Comparison of ENCODE assay signal across 9 cellular contexts in genomic region chr1:198681831-198682756, GRCh38. TPM values are rescaled to one million over a fixed set of nuclear protein-coding genes. Genes with fewer than 3 reads are reported as not detected.
A peak's percentile ranks its signal among the peaks of the same experiment; 100 is the strongest.
DNase-seq lines count a peak whose midpoint lies in the region; ATAC-seq and TF ChIP-seq lines count a peak whose summit lies in the region.
"Had no signal": no experiment of that assay in that cellular context is flagged by ENCODE, and none has a peak within 500 bp of the region (broad histone marks: within the 10 kb centered on the region; RNA-seq: fewer than 3 reads in every experiment).

No MANE protein-coding gene starts in this region.

- H3K9me3 Mint-ChIP-seq in activated B cell treated with CpG ODN at 0.5 μM for 24 hours: no peaks in the 10 kb centered on the region

- H3K27me3 ChIP-seq in mesendoderm (ENCODE audit: insufficient read depth, low read length, poor library complexity): no peaks in the 10 kb centered on the region
- H3K27me3 ChIP-seq: tibial artery had no signal

- H3K27ac Mint-ChIP-seq in activated B cell treated with CpG ODN at 0.5 μM for 24 hours: peak overlapping the region; percentile 88

- intact Hi-C loops in activated B cell treated with CpG ODN at 0.5 μM for 24 hours (cut with micrococcal nuclease): loop anchor here (1.0 to 10.0 kb wide), 8 partner anchors 13 to 327 kb away; partner anchors contain the start of gene PTPRC

- H2BK120ac ChIP-seq in mesendoderm (ENCODE audit: low read depth, low read length): no peak overlapping the region

- H3K79me2 ChIP-seq in mesendoderm (ENCODE audit: control insufficient read depth, insufficient read depth, low read length): no peaks in the 10 kb centered on the region

- peaks cover 28% of the 10 kb centered on the region for H3K36me3 Mint-ChIP-seq in activated B cell treated with CpG ODN at 0.5 μM for 24 hours (ENCODE audit: low read depth)

- no peak overlapping the region for H3K4ac ChIP-seq in mesendoderm (ENCODE audit: low read depth, low read length)

- H4K8ac ChIP-seq in mesendoderm (ENCODE audit: low read depth, low read length): no peak overlapping the region

- no peak overlapping the region for H3K9ac ChIP-seq in mesendoderm (ENCODE audit: low read length)

- H3K4me1 Mint-ChIP-seq in activated B cell treated with CpG ODN at 0.5 μM for 24 hours: peaks cover 92% of the 10 kb centered on the region

- H3K36me3 ChIP-seq in mesendoderm (ENCODE audit: control insufficient read depth, insufficient read depth, low read length): no peaks in the 10 kb centered on the region
- H3K36me3 ChIP-seq: tibial artery had no signal

- H3K27ac ChIP-seq in coronary artery (peak overlapping the region; percentile 10 to 15), mesendoderm (ENCODE audit: low read depth, low read length) (no peak overlapping the region)
- H3K27ac ChIP-seq: tibial artery had no signal

- no CpG with 5 or more reads among the region's 7 CpGs for WGBS in mesendoderm (ENCODE audit: extremely low coverage, insufficient coverage, low lambda C conversion rate)

- no peak overlapping the region for H3K18ac ChIP-seq in mesendoderm (ENCODE audit: low read length)

- no peak overlapping the region for H3K4me3 ChIP-seq in coronary artery
- H3K4me3 ChIP-seq in mesendoderm (ENCODE audit: low read length): no peak overlapping the region
- H3K4me3 ChIP-seq: tibial artery had no signal

- H3K23ac ChIP-seq in mesendoderm (ENCODE audit: low read length): no peak overlapping the region

- ATAC-seq in HG02885 (IDR thresholded peaks at IDR 0.05; ENCODE audit: poor library complexity, unreplicated experiment) (peak; percentile 94), activated B cell treated with CpG ODN at 0.5 μM for 24 hours (ENCODE audit: low read depth) (peak; percentile 73)

- CTCF ChIA-PET in activated B cell treated with CpG ODN at 0.5 μM for 24 hours (lab: Charles Lee): interaction anchor here (0.9 to 3.7 kb wide), 12 partner anchors 10 to 159 kb away, joined by 3 to 26 read pairs (median 4); partner anchors contain the start of gene PTPRC

- peak overlapping the region; percentile 63 for H3K4me3 Mint-ChIP-seq in activated B cell treated with CpG ODN at 0.5 μM for 24 hours

- no peaks in the 10 kb centered on the region for H3K79me1 ChIP-seq in mesendoderm (ENCODE audit: low read length)

- DNase-seq in NCI-H82 (lab: John Stamatoyannopoulos, UW) (peak; percentile 52), NCI-H82 treated with DMSO at 0.1 percent for 48 hours (lab: John Stamatoyannopoulos, UW; ENCODE audit: unreplicated experiment) (no peak), NCI-H2107 (lab: John Stamatoyannopoulos, UW) (peak; percentile 93), activated B cell treated with CpG ODN at 0.5 μM for 24 hours (peak; percentile 42), coronary artery (ENCODE audit: low spot score) (no peak), mesendoderm (peak; percentile 80)
- peak; percentile 71 to 75 for DNase-seq in stimulated activated CD8-positive, alpha-beta memory T cell treated with anti-CD3 and anti-CD28 coated beads, Interleukin-15, amount 100 ng/mL, for 48 hours (ENCODE audit: low read depth in 2 of 2)

- no peaks in the 10 kb centered on the region for H3K27me3 Mint-ChIP-seq in activated B cell treated with CpG ODN at 0.5 μM for 24 hours

- no peak overlapping the region for H3K4me2 ChIP-seq in mesendoderm (ENCODE audit: low read length)

- H2AK5ac ChIP-seq in mesendoderm (ENCODE audit: low read length): no peak overlapping the region

- no peaks in the 10 kb centered on the region for H3K4me1 ChIP-seq in mesendoderm (ENCODE audit: control insufficient read depth, low read depth, low read length)

- no peak overlapping the region for H2BK5ac ChIP-seq in mesendoderm (ENCODE audit: low read length)

- no peak overlapping the region for H4K5ac ChIP-seq in mesendoderm (ENCODE audit: low read length)

- no peak overlapping the region for H3K56ac ChIP-seq in mesendoderm (ENCODE audit: low read length)

- TF ChIP-seq CTCF in activated B cell treated with CpG ODN at 0.5 μM for 24 hours (IDR thresholded peaks at IDR 0.05) (no peak), coronary artery (IDR thresholded peaks at IDR 0.05) (no peak)

- POLR2A ChIA-PET in activated B cell treated with CpG ODN at 0.5 μM for 24 hours (lab: Charles Lee): interaction anchor here (0.6 to 7.0 kb wide), 28 partner anchors 12 to 907 kb away, joined by 3 to 122 read pairs (median 6); partner anchors contain the start of genes DENND1B and PTPRC

- H2BK15ac ChIP-seq in mesendoderm (replicated peaks; ENCODE audit: low read depth): no peak overlapping the region

RNA-seq across cellular contexts. Expression of gene PTPRC, which starts 43.3 kb away (rescaled TPM):
- 426 and 506 TPM in 2 replicates for total RNA-seq in activated B cell treated with CpG ODN at 0.5 μM for 24 hours
- polyA plus RNA-seq in mesendoderm (2013, experiment 1 of 2): not detected
- under 0.01 TPM for polyA plus RNA-seq in mesendoderm (2013, experiment 2 of 2)

Comparison
In these comparisons a context has a peak if more than half of its experiments do, and no peak if none do; other contexts are left out.
1. DNase-seq: peak in NCI-H82 (single experiment), NCI-H2107 (single experiment), activated B cell treated with CpG ODN at 0.5 μM for 24 hours (single experiment), mesendoderm (single experiment) and stimulated activated CD8-positive, alpha-beta memory T cell treated with anti-CD3 and anti-CD28 coated beads, Interleukin-15, amount 100 ng/mL, for 48 hours (2 of 2); none in NCI-H82 treated with DMSO at 0.1 percent for 48 hours (single experiment) and coronary artery (single experiment).